Comparison of ENCODE assay signal across 19 cellular contexts in genomic region chr1:231508941-231509340, GRCh38. TPM values are rescaled to one million over a fixed set of nuclear protein-coding genes. Genes with fewer than 3 reads are reported as not detected.
DNase-seq lines count a peak whose midpoint lies in the region; ATAC-seq and TF ChIP-seq lines count a peak whose summit lies in the region.
"Had no signal": no experiment of that assay in that cellular context is flagged by ENCODE, and none has a peak within 500 bp of the region (broad histone marks: within the 10 kb centered on the region; RNA-seq: fewer than 3 reads in every experiment).

No MANE protein-coding gene starts in this region.

- H3K9me2 ChIP-seq in hepatocyte (replicated peaks; ENCODE audit: insufficient read depth): no peaks in the 10 kb centered on the region

- no peak overlapping the region for H2BK5ac ChIP-seq in neuronal stem cell (ENCODE audit: low read length)

- peaks cover 3% of the 10 kb centered on the region for H3K27me3 ChIP-seq in DND-41 (ENCODE audit: insufficient read depth, low read length, poor library complexity)
- no peaks in the 10 kb centered on the region for H3K27me3 ChIP-seq in hepatocyte
- no peaks in the 10 kb centered on the region for H3K27me3 ChIP-seq in neuronal stem cell (ENCODE audit: control insufficient read depth in 3 of 3, insufficient read depth in 3 of 3, low read depth in 1 of 3, low read length in 3 of 3)
- H3K27me3 ChIP-seq: Peyer's patch had no signal

- H3K9ac ChIP-seq in DND-41 (ENCODE audit: low read depth, low read length) (no peak overlapping the region), neuronal stem cell (ENCODE audit: low read depth, low read length, poor library complexity) (no peak overlapping the region)

- no peaks in the 10 kb centered on the region for H3K36me3 ChIP-seq in DND-41 (ENCODE audit: insufficient read depth, low read length)
- H3K36me3 ChIP-seq in hepatocyte (replicated peaks; ENCODE audit: insufficient read depth, low read depth): no peaks in the 10 kb centered on the region
- H3K36me3 ChIP-seq in neuronal stem cell (replicated peaks in 1 of 2; ENCODE audit: control insufficient read depth in 2 of 2, insufficient read depth in 2 of 2, low read length in 2 of 2): no peaks in the 10 kb centered on the region
- H3K36me3 ChIP-seq: Peyer's patch had no signal

- no peak overlapping the region for H3K18ac ChIP-seq in neuronal stem cell (ENCODE audit: low read length)

- H3K9me3 ChIP-seq in DND-41 (ENCODE audit: insufficient read depth, low read length, severe bottlenecking) (no peaks in the 10 kb centered on the region), hepatocyte (ENCODE audit: low read depth) (no peaks in the 10 kb centered on the region), neuronal stem cell (replicated peaks in 1 of 2; ENCODE audit: control insufficient read depth in 2 of 2, insufficient read depth in 1 of 2, low read depth in 1 of 2, low read length in 2 of 2) (no peaks in the 10 kb centered on the region)
- H3K9me3 ChIP-seq: Peyer's patch had no signal

- no peak overlapping the region for H2BK120ac ChIP-seq in neuronal stem cell (ENCODE audit: low read depth, low read length)

- no peak overlapping the region for H4K91ac ChIP-seq in neuronal stem cell (ENCODE audit: low read depth, low read length, poor library complexity)

- no peaks in the 10 kb centered on the region for H3K4me1 ChIP-seq in DND-41 (ENCODE audit: insufficient read depth, low read length)
- no peaks in the 10 kb centered on the region for H3K4me1 ChIP-seq in hepatocyte (ENCODE audit: insufficient read depth)
- no peaks in the 10 kb centered on the region for H3K4me1 ChIP-seq in neuronal stem cell (ENCODE audit: control insufficient read depth in 2 of 2, insufficient read depth in 1 of 2, low read depth in 1 of 2, low read length in 2 of 2)
- H3K4me1 ChIP-seq: Peyer's patch had no signal

- H3K27ac ChIP-seq in DND-41 (ENCODE audit: low read length) (no peak overlapping the region), hepatocyte (peak overlapping the region; percentile 61), neuronal stem cell (replicated peaks; ENCODE audit: low read length) (no peak overlapping the region)
- H3K27ac ChIP-seq: Peyer's patch had no signal

- TF ChIP-seq CTCF in DND-41 (IDR thresholded peaks at IDR 0.05; ENCODE audit: borderline replicate concordance, extremely low read depth, low read length, poor library complexity, severe bottlenecking) (no peak), hepatocyte (IDR thresholded peaks at IDR 0.05; ENCODE audit: poor library complexity) (no peak)

- no peak overlapping the region for H2BK15ac ChIP-seq in neuronal stem cell (ENCODE audit: low read length)

- H4K20me1 ChIP-seq in DND-41 (ENCODE audit: insufficient read depth, low read length): no peaks in the 10 kb centered on the region
- H4K20me1 ChIP-seq in hepatocyte (ENCODE audit: insufficient read depth, poor library complexity, severe bottlenecking): no peaks in the 10 kb centered on the region

- 55% methylated on average over 6 of the region's 6 CpGs for WGBS in hepatocyte (ENCODE audit: low lambda C conversion rate, missing lambda C conversion rate)
- no CpG with 5 or more reads among the region's 6 CpGs for WGBS in neuronal stem cell (ENCODE audit: extremely low coverage in 2 of 2, insufficient read length in 2 of 2, insufficient replicate concordance in 1 of 2), 2 donors

- no peak overlapping the region for H3K4me3 ChIP-seq in DND-41 (ENCODE audit: low read depth in 1 of 2, low read length in 2 of 2)
- H3K4me3 ChIP-seq in Jurkat, Clone E6-1 (ENCODE audit: low read length): no peak overlapping the region
- no peak overlapping the region for H3K4me3 ChIP-seq in hepatocyte
- no peak overlapping the region for H3K4me3 ChIP-seq in neuronal stem cell (ENCODE audit: low read length in 2 of 2)
- H3K4me3 ChIP-seq: Peyer's patch had no signal

- H3K4ac ChIP-seq in neuronal stem cell (ENCODE audit: low read length): no peak overlapping the region

- ATAC-seq in DND-41 (ENCODE audit: insufficient read depth, low read depth) (0 out of 3 replicates have a peak, but pooled peaks have one; percentile 33), GM18873 (IDR thresholded peaks at IDR 0.05; ENCODE audit: low FRiP score, unreplicated experiment) (no peak)
- ATAC-seq: SK-N-SH treated with all-trans-retinoic acid at 6 μM for 48 hours had no signal

- H3K79me2 ChIP-seq in DND-41 (ENCODE audit: insufficient read depth, low read length): no peaks in the 10 kb centered on the region
- no peaks in the 10 kb centered on the region for H3K79me2 ChIP-seq in hepatocyte

- DNase-seq in DND-41: no peak
- peak; percentile 35 for DNase-seq in Jurkat, Clone E6-1 (ENCODE audit: low read depth, low spot score)
- DNase-seq in hepatocyte (ENCODE audit: low spot score): no peak
- DNase-seq in neuronal stem cell (ENCODE audit: low spot score): no peak
- no peak for DNase-seq in NCI-H345 (lab: John Stamatoyannopoulos, UW)
- DNase-seq in COR-L47 (lab: John Stamatoyannopoulos, UW): no peak
- DNase-seq in UCSD-AML1 (lab: John Stamatoyannopoulos, UW; ENCODE audit: unreplicated experiment): no peak
- DNase-seq: Calu3; CD4-positive, CD25-positive, alpha-beta regulatory T cell; DMS79 treated with DMSO at 0.1 percent for 48 hours; HCEC 1CT; NCI-H1436 treated with DMSO at 0.1 percent for 48 hours; NCI-H2107; NCI-H446 treated with DMSO at 0.1 percent for 48 hours; NCI-H82; Peyer's patch; SHP77 had no signal

- H3K79me1 ChIP-seq in neuronal stem cell (ENCODE audit: low read depth, low read length): no peaks in the 10 kb centered on the region

- no peak overlapping the region for H4K8ac ChIP-seq in neuronal stem cell (ENCODE audit: low read depth, low read length)

- H2AK5ac ChIP-seq in neuronal stem cell (ENCODE audit: low read depth, low read length): no peak overlapping the region

- H2AFZ ChIP-seq in DND-41 (ENCODE audit: low read depth, low read length) (no peak overlapping the region), hepatocyte (no peak overlapping the region), neuronal stem cell (ENCODE audit: low read length) (peak overlapping the region; percentile 82)

- H3K4me2 ChIP-seq in DND-41 (ENCODE audit: insufficient read depth, low read length) (no peak overlapping the region), hepatocyte (no peak overlapping the region), neuronal stem cell (ENCODE audit: insufficient read depth, low read length, poor library complexity, severe bottlenecking) (no peak overlapping the region)

- H2BK12ac ChIP-seq in neuronal stem cell (ENCODE audit: low read length): no peak overlapping the region

- no peak overlapping the region for H3K23ac ChIP-seq in neuronal stem cell (ENCODE audit: low read depth, low read length, poor library complexity)

- no peak overlapping the region for H3K14ac ChIP-seq in neuronal stem cell (ENCODE audit: low read length)

RNA-seq across cellular contexts. Expression of gene TSNAX, which starts 19.5 kb away (rescaled TPM):
- 37.2 TPM for polyA plus RNA-seq in Jurkat, Clone E6-1 (2012; ENCODE audit: insufficient read depth, insufficient read length)
- 32.3 and 42.2 TPM in 2 replicates for total RNA-seq in hepatocyte
- polyA plus RNA-seq in hepatocyte: 26.8 and 32.5 TPM in 2 replicates
- polyA plus RNA-seq in neuronal stem cell (2013, experiment 1 of 2): 22.6 TPM
- 23.5 TPM for polyA plus RNA-seq in neuronal stem cell (2013, experiment 2 of 2)
